In genomic region chr9:128818099-128818838, GRCh38 we compare ENCODE assay signal across 8 cellular contexts. TPM values are rescaled to one million over a fixed set of nuclear protein-coding genes. Genes with fewer than 3 reads are reported as not detected.
A peak's percentile ranks its signal among the peaks of the same experiment; 100 is the strongest.
DNase-seq lines count a peak whose midpoint lies in the region; ATAC-seq and TF ChIP-seq lines count a peak whose summit lies in the region.

ENDOG (plus strand) TSS chr9:128818500; CDS start chr9:128818685, 185 bp downstream.

- H3K27ac ChIP-seq in suprapubic skin, result peak within 1 kb of the TSS; percentile 79

- peaks cover 21% of the 10 kb centered on the region for H3K4me1 ChIP-seq in suprapubic skin

- peaks cover 24% of the 10 kb centered on the region for H3K36me3 ChIP-seq in suprapubic skin

- peak within 1 kb of the TSS; percentile 61 for H3K27ac Mint-ChIP-seq in activated naive CD4-positive, alpha-beta T cell treated with anti-CD3 and anti-CD28 coated beads, Interleukin-2, amount 50 U/mL, for 24 hours

- H3K36me3 Mint-ChIP-seq in activated naive CD4-positive, alpha-beta T cell treated with anti-CD3 and anti-CD28 coated beads, Interleukin-2, amount 50 U/mL, for 24 hours, result no peaks in the 10 kb centered on the region

- TF ChIP-seq EP300 in suprapubic skin (IDR thresholded peaks at IDR 0.05), result no peak

- H3K4me3 Mint-ChIP-seq in activated naive CD4-positive, alpha-beta T cell treated with anti-CD3 and anti-CD28 coated beads, Interleukin-2, amount 50 U/mL, for 24 hours, result peak within 1 kb of the TSS; percentile 87

- peaks cover 18% of the 10 kb centered on the region for H3K4me1 Mint-ChIP-seq in activated naive CD4-positive, alpha-beta T cell treated with anti-CD3 and anti-CD28 coated beads, Interleukin-2, amount 50 U/mL, for 24 hours

- TF ChIP-seq POLR2A in suprapubic skin (IDR thresholded peaks at IDR 0.05), result peak in 1 of 2 donors; percentile 42

- ATAC-seq in HG02571 (IDR thresholded peaks at IDR 0.05; ENCODE audit: unreplicated experiment), result peak; percentile 88
- peak; percentile 85 for ATAC-seq in SK-N-SH treated with all-trans-retinoic acid at 6 μM for 48 hours

- no peaks in the 10 kb centered on the region for H3K27me3 Mint-ChIP-seq in activated naive CD4-positive, alpha-beta T cell treated with anti-CD3 and anti-CD28 coated beads, Interleukin-2, amount 50 U/mL, for 24 hours

- no peaks in the 10 kb centered on the region for H3K9me3 ChIP-seq in suprapubic skin

- DNase-seq in GM10266 (ENCODE audit: extremely low spot score), result peak; percentile 100
- DNase-seq in NCI-H1092 (lab: John Stamatoyannopoulos, UW), result peak; percentile 98
- peak; percentile 97 for DNase-seq in globus pallidus (ENCODE audit: low spot score)
- peak; percentile 70 to 99 (median 96) for DNase-seq in nucleus accumbens (lab: John Stamatoyannopoulos, UW)
- peak; percentile 98 for DNase-seq in suprapubic skin (ENCODE audit: low spot score in 2 of 2)

- H3K4me3 ChIP-seq in suprapubic skin, result peak within 1 kb of the TSS; percentile 67

- TF ChIP-seq CTCF in GM10266 (IDR thresholded peaks at IDR 0.05; ENCODE audit: control insufficient read depth, insufficient read depth, low read depth, missing control alignments) (peak; percentile 96), suprapubic skin (IDR thresholded peaks at IDR 0.05) (peak; percentile 95 to 97)

- WGBS in suprapubic skin, result 0% methylated on average over 15 of the region's 70 CpGs

- H3K27me3 ChIP-seq in suprapubic skin, result no peaks in the 10 kb centered on the region

- no peaks in the 10 kb centered on the region for H3K9me3 Mint-ChIP-seq in activated naive CD4-positive, alpha-beta T cell treated with anti-CD3 and anti-CD28 coated beads, Interleukin-2, amount 50 U/mL, for 24 hours

TF ChIP-seq in SK-N-SH treated with all-trans-retinoic acid at 6 μM for 48 hours, 23 proteins besides CTCF, POLR2A, EP300 and RAD21:
- TF ChIP-seq TOX (CRISPR knock-in tag; IDR thresholded peaks at IDR 0.05; ENCODE audit: borderline replicate concordance) (no peak), OSR1 (CRISPR knock-in tag; IDR thresholded peaks at IDR 0.05) (no peak), ZNF70 (CRISPR knock-in tag; IDR thresholded peaks at IDR 0.05) (no peak), ISL1 (CRISPR knock-in tag; IDR thresholded peaks at IDR 0.05) (no peak), GLIS3 (CRISPR knock-in tag; IDR thresholded peaks at IDR 0.05) (no peak), ZNF8 (CRISPR knock-in tag; IDR thresholded peaks at IDR 0.05) (no peak), PPARA (CRISPR knock-in tag; IDR thresholded peaks at IDR 0.05; ENCODE audit: borderline replicate concordance) (no peak), SNAI2 (CRISPR knock-in tag; IDR thresholded peaks at IDR 0.05) (no peak)
- TF ChIP-seq, protein P1, sequence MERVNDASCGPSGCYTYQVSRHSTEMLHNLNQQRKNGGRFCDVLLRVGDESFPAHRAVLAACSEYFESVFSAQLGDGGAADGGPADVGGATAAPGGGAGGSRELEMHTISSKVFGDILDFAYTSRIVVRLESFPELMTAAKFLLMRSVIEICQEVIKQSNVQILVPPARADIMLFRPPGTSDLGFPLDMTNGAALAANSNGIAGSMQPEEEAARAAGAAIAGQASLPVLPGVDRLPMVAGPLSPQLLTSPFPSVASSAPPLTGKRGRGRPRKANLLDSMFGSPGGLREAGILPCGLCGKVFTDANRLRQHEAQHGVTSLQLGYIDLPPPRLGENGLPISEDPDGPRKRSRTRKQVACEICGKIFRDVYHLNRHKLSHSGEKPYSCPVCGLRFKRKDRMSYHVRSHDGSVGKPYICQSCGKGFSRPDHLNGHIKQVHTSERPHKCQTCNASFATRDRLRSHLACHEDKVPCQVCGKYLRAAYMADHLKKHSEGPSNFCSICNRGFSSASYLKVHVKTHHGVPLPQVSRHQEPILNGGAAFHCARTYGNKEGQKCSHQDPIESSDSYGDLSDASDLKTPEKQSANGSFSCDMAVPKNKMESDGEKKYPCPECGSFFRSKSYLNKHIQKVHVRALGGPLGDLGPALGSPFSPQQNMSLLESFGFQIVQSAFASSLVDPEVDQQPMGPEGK (CRISPR knock-in tag; IDR thresholded peaks at IDR 0.05; ENCODE audit: borderline replicate concordance), result no peak
- TF ChIP-seq, protein P2, sequence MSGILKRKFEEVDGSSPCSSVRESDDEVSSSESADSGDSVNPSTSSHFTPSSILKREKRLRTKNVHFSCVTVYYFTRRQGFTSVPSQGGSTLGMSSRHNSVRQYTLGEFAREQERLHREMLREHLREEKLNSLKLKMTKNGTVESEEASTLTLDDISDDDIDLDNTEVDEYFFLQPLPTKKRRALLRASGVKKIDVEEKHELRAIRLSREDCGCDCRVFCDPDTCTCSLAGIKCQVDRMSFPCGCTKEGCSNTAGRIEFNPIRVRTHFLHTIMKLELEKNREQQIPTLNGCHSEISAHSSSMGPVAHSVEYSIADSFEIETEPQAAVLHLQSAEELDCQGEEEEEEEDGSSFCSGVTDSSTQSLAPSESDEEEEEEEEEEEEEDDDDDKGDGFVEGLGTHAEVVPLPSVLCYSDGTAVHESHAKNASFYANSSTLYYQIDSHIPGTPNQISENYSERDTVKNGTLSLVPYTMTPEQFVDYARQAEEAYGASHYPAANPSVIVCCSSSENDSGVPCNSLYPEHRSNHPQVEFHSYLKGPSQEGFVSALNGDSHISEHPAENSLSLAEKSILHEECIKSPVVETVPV (CRISPR knock-in tag; IDR thresholded peaks at IDR 0.05), result no peak

RNA-seq across cellular contexts. Expression of gene ENDOG, which starts in this region (rescaled TPM):
- 10 to 100 TPM; 11.5 to 34.0 (median 21.6) TPM for total RNA-seq in suprapubic skin

Comparison
In these comparisons a context has a peak if more than half of its experiments do, and no peak if none do; other contexts are left out.
1. Peak in every context shown above with its lines: DNase-seq, ATAC-seq, H3K4me3 ChIP-seq and H3K27ac ChIP-seq.